ENCODE assay signal across 9 cellular contexts in genomic region chr3:10992017-10992945, GRCh38. TPM values are rescaled to one million over a fixed set of nuclear protein-coding genes. Genes with fewer than 3 reads are reported as not detected.
DNase-seq lines count a peak whose midpoint lies in the region; ATAC-seq and TF ChIP-seq lines count a peak whose summit lies in the region.
"Had no signal": no experiment of that assay in that cellular context is flagged by ENCODE, and none has a peak within 500 bp of the region (broad histone marks: within the 10 kb centered on the region; RNA-seq: fewer than 3 reads in every experiment).

Gene SLC6A1 (plus strand): TSS chr3:10992748. CDS start chr3:11017212, 24,464 bp downstream.

- no peaks in the 10 kb centered on the region for H3K79me2 ChIP-seq in H9 (ENCODE audit: insufficient read depth, low read length)

- H3K4me3 ChIP-seq in iPS DF 6.9 (ENCODE audit: low read length): peak within 1 kb of the TSS; percentile 46; the same call in 1 of the 2 replicates
- peak within 1 kb of the TSS; percentile 39 to 48 (median 43) for H3K4me3 ChIP-seq in gastrocnemius medialis

- no peak within 1 kb of the TSS for H2BK5ac ChIP-seq in H9 (ENCODE audit: insufficient read length, low read length)

- no peak within 1 kb of the TSS; the same call in 1 of the 2 replicates for H3K14ac ChIP-seq in H9 (ENCODE audit: insufficient read depth, low read length)

- no peaks in the 10 kb centered on the region; a peak in 1 of 7 replicates for H3K36me3 Mint-ChIP-seq in H9 (ENCODE audit: insufficient read depth in 1 of 3, low read depth in 3 of 3)
- peaks cover 0 to 9% of the 10 kb centered on the region in 2 donors for H3K36me3 Mint-ChIP-seq in activated naive CD4-positive, alpha-beta T cell treated with anti-CD3 and anti-CD28 coated beads, Interleukin-2, amount 50 U/mL, for 72 hours

- no peak within 1 kb of the TSS for H4K8ac ChIP-seq in H9 (replicated peaks; ENCODE audit: insufficient read length, low read depth, low read length)

- no peaks in the 10 kb centered on the region; a peak in 1 of 5 replicates for H3K9me3 Mint-ChIP-seq in H9
- no peaks in the 10 kb centered on the region for H3K9me3 Mint-ChIP-seq in activated naive CD4-positive, alpha-beta T cell treated with anti-CD3 and anti-CD28 coated beads, Interleukin-2, amount 50 U/mL, for 72 hours

- no peak within 1 kb of the TSS for H3K56ac ChIP-seq in H9 (ENCODE audit: insufficient read length, low read depth, low read length)

- H2AFZ ChIP-seq in H9 (ENCODE audit: low read length): no peak within 1 kb of the TSS

- no peak within 1 kb of the TSS for H2BK20ac ChIP-seq in H9 (ENCODE audit: low read depth, low read length, poor library complexity, severe bottlenecking)

- no peak within 1 kb of the TSS for H4K5ac ChIP-seq in H9 (ENCODE audit: insufficient read length, low read depth, low read length)

- H3K23ac ChIP-seq in H9 (ENCODE audit: insufficient read length, low read depth, low read length): no peak within 1 kb of the TSS

- no peak within 1 kb of the TSS for H3K18ac ChIP-seq in H9 (ENCODE audit: insufficient read length, low read depth, low read length)

- peaks cover 84% of the 10 kb centered on the region for H3K27me3 Mint-ChIP-seq in H9 (ENCODE audit: low read depth)

- peak; percentile 9 to 51 for ATAC-seq in activated naive CD4-positive, alpha-beta T cell treated with anti-CD3 and anti-CD28 coated beads, Interleukin-2, amount 50 U/mL, for 72 hours
- ATAC-seq in gastrocnemius medialis: peak; percentile 26 to 47
- no peak for ATAC-seq in HG03520 (IDR thresholded peaks at IDR 0.05; ENCODE audit: unreplicated experiment)
- no peak for ATAC-seq in HG02798 (IDR thresholded peaks at IDR 0.05; ENCODE audit: poor library complexity, unreplicated experiment)

- H3K9me3 ChIP-seq in H9 (ENCODE audit: control insufficient read depth, low read depth, low read length): no peaks in the 10 kb centered on the region
- no peaks in the 10 kb centered on the region for H3K9me3 ChIP-seq in iPS DF 6.9 (ENCODE audit: control insufficient read depth, insufficient read depth, low read length)
- no peaks in the 10 kb centered on the region for H3K9me3 ChIP-seq in gastrocnemius medialis

- no peak within 1 kb of the TSS for H2BK120ac ChIP-seq in H9 (ENCODE audit: low read depth, low read length, poor library complexity, severe bottlenecking)

- DNase-seq in H9 (peak; percentile 66), iPS DF 6.9 (ENCODE audit: low read depth, low spot score) (peak; percentile 52), gastrocnemius medialis (no peak), mucosa of gallbladder (ENCODE audit: low spot score) (no peak), NCI-H146 treated with DMSO at 0.1 percent for 48 hours (lab: John Stamatoyannopoulos, UW; ENCODE audit: unreplicated experiment) (no peak)
- no peak for DNase-seq in activated naive CD4-positive, alpha-beta T cell treated with anti-CD3 and anti-CD28 coated beads, Interleukin-2, amount 50 U/mL, for 72 hours (ENCODE audit: low spot score in 2 of 2)

- in situ Hi-C loops in gastrocnemius medialis (cut with MboI; ENCODE audit: low sequenced_read_pairs in 4 of 4): no loop called here

- H3K4me1 ChIP-seq in H9 (ENCODE audit: insufficient read depth, low read length) (no peaks in the 10 kb centered on the region; the same call in 1 of the 2 replicates), iPS DF 6.9 (ENCODE audit: control insufficient read depth, insufficient read depth, low read length) (no peaks in the 10 kb centered on the region), gastrocnemius medialis (no peaks in the 10 kb centered on the region)

- H3K4me3 Mint-ChIP-seq in H9: peak within 1 kb of the TSS; percentile 91 to 95

- H3K27ac ChIP-seq in H9 (ENCODE audit: insufficient read length, low read depth, low read length) (no peak within 1 kb of the TSS), iPS DF 6.9 (ENCODE audit: low read length) (no peak within 1 kb of the TSS), gastrocnemius medialis (peak within 1 kb of the TSS in 3 of 4 donors; percentile 33 to 52 (median 46))
- H3K27ac ChIP-seq: HL-60 had no signal

- H3K36me3 ChIP-seq in iPS DF 6.9 (ENCODE audit: control insufficient read depth, insufficient read depth, low read length): no peaks in the 10 kb centered on the region; the same call in 1 of the 2 replicates
- no peaks in the 10 kb centered on the region for H3K36me3 ChIP-seq in gastrocnemius medialis

- no peak within 1 kb of the TSS for H2BK12ac ChIP-seq in H9 (ENCODE audit: insufficient read length, low read depth, low read length)

- H3K79me1 ChIP-seq in H9 (ENCODE audit: insufficient read depth, low read depth, low read length, poor library complexity, severe bottlenecking): no peaks in the 10 kb centered on the region

- H3K27me3 ChIP-seq in H9 (ENCODE audit: insufficient read depth, low read length) (peaks cover 26% of the 10 kb centered on the region; the same call in 1 of the 2 replicates), iPS DF 6.9 (ENCODE audit: control insufficient read depth, insufficient read depth, low read length) (peaks cover 27% of the 10 kb centered on the region), gastrocnemius medialis (peaks cover 36 to 43% (median 42%) of the 10 kb centered on the region in 3 donors)

- H3K4ac ChIP-seq in H9 (ENCODE audit: low read depth, low read length): no peak within 1 kb of the TSS

- H4K91ac ChIP-seq in H9 (ENCODE audit: insufficient read length, low read depth, low read length): no peak within 1 kb of the TSS

- TF ChIP-seq CTCF in H9 (conservative IDR thresholded peaks at IDR 0.05) (peak; percentile 54), gastrocnemius medialis (IDR thresholded peaks at IDR 0.05 in 4 of 5, conservative IDR thresholded peaks at IDR 0.05 in 1 of 5) (no peak)

- peak within 1 kb of the TSS; percentile 9 to 51 (median 18); a peak in 3 of 7 replicates for H3K27ac Mint-ChIP-seq in H9
- no peak within 1 kb of the TSS for H3K27ac Mint-ChIP-seq in activated naive CD4-positive, alpha-beta T cell treated with anti-CD3 and anti-CD28 coated beads, Interleukin-2, amount 50 U/mL, for 72 hours

- no peak within 1 kb of the TSS for H3K9ac ChIP-seq in H9 (ENCODE audit: extremely low read depth, insufficient read length, low read length)

- H3K4me2 ChIP-seq in H9 (ENCODE audit: insufficient read depth, insufficient read length, low read length): peak within 1 kb of the TSS; percentile 59

- WGBS in H9 (ENCODE audit: extremely low coverage, insufficient read length, low lambda C conversion rate): no CpG with 5 or more reads among the region's 69 CpGs
- WGBS in iPS DF 6.9 (ENCODE audit: insufficient coverage, insufficient read length): no CpG with 5 or more reads among the region's 69 CpGs

- H3K23me2 ChIP-seq in H9 (ENCODE audit: insufficient read length, low read depth, low read length, poor library complexity, severe bottlenecking): peaks cover 5% of the 10 kb centered on the region

- no peak within 1 kb of the TSS for H2AK5ac ChIP-seq in H9 (ENCODE audit: insufficient read length, low read length)

- no peaks in the 10 kb centered on the region for H4K20me1 ChIP-seq in H9 (ENCODE audit: control insufficient read depth, insufficient read depth, insufficient read length)

- H2BK15ac ChIP-seq in H9 (ENCODE audit: low read depth, low read length): no peak within 1 kb of the TSS

- peaks cover 17 to 33% of the 10 kb centered on the region in 2 experiments for H3K4me1 Mint-ChIP-seq in H9

- intact Hi-C loops in gastrocnemius medialis (cut with DNase I; ENCODE audit: low total_unique reads): no loop called here

- no peak within 1 kb of the TSS for H3T11ph ChIP-seq in H9 (ENCODE audit: low read length)

- no peak for TF ChIP-seq POLR2A in gastrocnemius medialis (IDR thresholded peaks at IDR 0.05)

RNA-seq across cellular contexts. Expression of gene SLC6A1, which starts in this region (rescaled TPM):
- 0.09 TPM in 1 of 2 replicates, not detected in the other for total RNA-seq in H9 (2021)
- total RNA-seq in activated naive CD4-positive, alpha-beta T cell treated with anti-CD3 and anti-CD28 coated beads, Interleukin-2, amount 50 U/mL, for 72 hours: not detected
- under 1 TPM; 0.23 to 0.36 (median 0.31) TPM for total RNA-seq in gastrocnemius medialis
- total RNA-seq in mucosa of gallbladder: 7.4 TPM

Comparison
In these comparisons a context has a peak if more than half of its experiments do, and no peak if none do; other contexts are left out.
1. Peak in DNase-seq and H3K4me2 ChIP-seq in H9; RNA of the gene not detected or under 1 TPM.
2. Peak in ATAC-seq in activated naive CD4-positive, alpha-beta T cell treated with anti-CD3 and anti-CD28 coated beads, Interleukin-2, amount 50 U/mL, for 72 hours; RNA of the gene not detected or under 1 TPM.
3. Peak in ATAC-seq, H3K4me3 ChIP-seq and H3K27ac ChIP-seq in gastrocnemius medialis; RNA of the gene not detected or under 1 TPM.
4. H3K27ac Mint-ChIP-seq: peak in H9 (3 of 3); none in activated naive CD4-positive, alpha-beta T cell treated with anti-CD3 and anti-CD28 coated beads, Interleukin-2, amount 50 U/mL, for 72 hours (0 of 2).